ENCODE assay signal across 9 cellular contexts in the genomic region with DNA sequence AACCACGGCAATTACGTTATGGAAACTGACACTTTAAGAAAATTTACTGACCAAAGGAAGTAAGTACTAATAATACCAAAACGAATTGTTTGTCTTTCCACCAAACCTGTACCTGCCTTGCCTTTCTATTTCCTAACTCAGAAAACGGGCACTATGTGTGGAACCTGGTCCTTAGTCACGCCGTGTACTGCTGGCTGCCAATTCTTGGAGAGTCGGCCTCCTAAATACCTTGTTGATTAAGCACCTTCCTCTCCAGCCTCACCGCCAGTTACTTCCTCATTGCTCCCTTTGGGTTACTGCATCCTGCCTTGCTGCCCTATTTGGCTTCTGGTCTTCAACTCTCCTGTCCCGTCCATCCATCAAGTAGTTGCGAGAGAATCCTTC. TPM values are rescaled to one million over a fixed set of nuclear protein-coding genes. Genes with fewer than 3 reads are reported as not detected.
DNase-seq lines count a peak whose midpoint lies in the region; ATAC-seq and TF ChIP-seq lines count a peak whose summit lies in the region.
"Not testable (repeated sequence)": the region's sequence is repeated elsewhere in the genome, so short reads cannot be mapped to it uniquely, and the experiment has no call there.
"Had no signal": no experiment of that assay in that cellular context is flagged by ENCODE, and none has a peak within 500 bp of the region (broad histone marks: within the 10 kb centered on the region; RNA-seq: fewer than 3 reads in every experiment).

No MANE protein-coding gene starts in this region.

- intact Hi-C loops in activated B cell treated with CpG ODN at 0.5 μM for 24 hours (cut with micrococcal nuclease): loop anchor here (1.0 to 2.0 kb wide), 3 partner anchors 9 to 141 kb away; no protein-coding TSS in a partner anchor
- intact Hi-C loops in body of pancreas (cut with DNase I); heart left ventricle (cut with DNase I): not testable (repeated sequence)

- H3K27ac Mint-ChIP-seq in activated B cell treated with CpG ODN at 0.5 μM for 24 hours: peak overlapping the region; percentile 92
- peak overlapping the region; percentile 87 to 98 for H3K27ac Mint-ChIP-seq in natural killer cell treated with Interleukin-12 subunit alpha and Interleukin-12 subunit beta and Interleukin-15 and Interleukin-18, amount 100 ng/mL, for 72 hours

- H3K4me3 Mint-ChIP-seq in activated B cell treated with CpG ODN at 0.5 μM for 24 hours: peak overlapping the region; percentile 88
- H3K4me3 Mint-ChIP-seq in natural killer cell treated with Interleukin-12 subunit alpha and Interleukin-12 subunit beta and Interleukin-15 and Interleukin-18, amount 100 ng/mL, for 72 hours: peak overlapping the region; percentile 94

- H3K36me3 ChIP-seq in body of pancreas (replicated peaks in 1 of 2; ENCODE audit: insufficient read depth in 1 of 2, low read depth in 2 of 2); heart left ventricle; tibial nerve: not testable (repeated sequence)

- H3K27me3 ChIP-seq in body of pancreas, heart left ventricle, tibial nerve: not testable (repeated sequence)

- peak overlapping the region in 2 of 4 donors; percentile 24 to 62 for H3K27ac ChIP-seq in body of pancreas
- peak overlapping the region in 5 of 12 donors; percentile 15 to 83 (median 53) for H3K27ac ChIP-seq in heart left ventricle
- peak overlapping the region in 3 of 4 donors; percentile 74 to 79 (median 75) for H3K27ac ChIP-seq in tibial nerve

- peak; percentile 12 for DNase-seq in ELR (ENCODE audit: low read depth)
- DNase-seq in HFF-Myc (ENCODE audit: extremely low read depth, low read depth); activated B cell treated with CpG ODN at 0.5 μM for 24 hours; heart left ventricle; natural killer cell treated with Interleukin-12 subunit alpha and Interleukin-12 subunit beta and Interleukin-15 and Interleukin-18, amount 100 ng/mL, for 72 hours (ENCODE audit: low spot score); tibial nerve (ENCODE audit: low spot score in 2 of 2): not testable (repeated sequence)
- DNase-seq in NB4 (ENCODE audit: low read depth): peak; percentile 62
- peak in 1 of 4 donors; percentile 23 for DNase-seq in body of pancreas

- H3K27me3 Mint-ChIP-seq in activated B cell treated with CpG ODN at 0.5 μM for 24 hours; natural killer cell treated with Interleukin-12 subunit alpha and Interleukin-12 subunit beta and Interleukin-15 and Interleukin-18, amount 100 ng/mL, for 72 hours: not testable (repeated sequence)

- ATAC-seq in activated B cell treated with CpG ODN at 0.5 μM for 24 hours (ENCODE audit: low read depth) (peak; percentile 38), body of pancreas (peak; percentile 40), heart left ventricle (peak; percentile 20 to 48 (median 33))
- ATAC-seq in natural killer cell treated with Interleukin-12 subunit alpha and Interleukin-12 subunit beta and Interleukin-15 and Interleukin-18, amount 100 ng/mL, for 72 hours: peak; percentile 50 to 69

- TF ChIP-seq POLR2A in NB4 (IDR thresholded peaks at IDR 0.05; ENCODE audit: extremely low read depth, insufficient read length); body of pancreas (IDR thresholded peaks at IDR 0.05); heart left ventricle (IDR thresholded peaks at IDR 0.05); tibial nerve (IDR thresholded peaks at IDR 0.05): not testable (repeated sequence)

- H3K4me1 ChIP-seq in body of pancreas: peaks cover 12% of the 10 kb centered on the region
- peaks cover 0 to 42% (median 0%) of the 10 kb centered on the region in 12 donors for H3K4me1 ChIP-seq in heart left ventricle
- peaks cover 0 to 11% (median 0%) of the 10 kb centered on the region in 4 donors for H3K4me1 ChIP-seq in tibial nerve

- CTCF ChIA-PET in activated B cell treated with CpG ODN at 0.5 μM for 24 hours (lab: Charles Lee): interaction anchor here (1.5 kb wide), 1 partner anchor 200 kb away, joined by 7 read pairs; no protein-coding TSS in a partner anchor

- POLR2A ChIA-PET in activated B cell treated with CpG ODN at 0.5 μM for 24 hours (lab: Charles Lee): interaction anchor here (1.5 to 1.8 kb wide), 3 partner anchors 10 to 209 kb away, joined by 5 to 15 read pairs (median 6); partner anchors contain the start of gene DUSP12

- H3K4me1 Mint-ChIP-seq in activated B cell treated with CpG ODN at 0.5 μM for 24 hours: peaks cover 48% of the 10 kb centered on the region
- H3K4me1 Mint-ChIP-seq in natural killer cell treated with Interleukin-12 subunit alpha and Interleukin-12 subunit beta and Interleukin-15 and Interleukin-18, amount 100 ng/mL, for 72 hours (ENCODE audit: low read depth in 2 of 2): peaks cover 63 to 74% of the 10 kb centered on the region in 2 donors

- H3K9me3 Mint-ChIP-seq in activated B cell treated with CpG ODN at 0.5 μM for 24 hours; natural killer cell treated with Interleukin-12 subunit alpha and Interleukin-12 subunit beta and Interleukin-15 and Interleukin-18, amount 100 ng/mL, for 72 hours: not testable (repeated sequence)

- TF ChIP-seq EP300 in tibial nerve (IDR thresholded peaks at IDR 0.05): not testable (repeated sequence)

- peak overlapping the region; percentile 55; the same call in 1 of the 2 replicates for H3K4me3 ChIP-seq in HFF-Myc (replicated peaks; ENCODE audit: low read depth, low read length)
- peak overlapping the region; percentile 81 for H3K4me3 ChIP-seq in NB4 (ENCODE audit: low read depth, low read length)
- H3K4me3 ChIP-seq in body of pancreas: not testable (repeated sequence)
- H3K4me3 ChIP-seq in heart left ventricle: peak overlapping the region in 9 of 12 donors; percentile 46 to 68 (median 57)
- H3K4me3 ChIP-seq in tibial nerve: peak overlapping the region in 3 of 4 donors; percentile 28 to 64 (median 49)

- not testable (repeated sequence) for TF ChIP-seq CTCF in HFF-Myc (IDR thresholded peaks at IDR 0.05; ENCODE audit: low read depth, low read length, missing control alignments); NB4 (IDR thresholded peaks at IDR 0.05; ENCODE audit: low read depth, low read length); activated B cell treated with CpG ODN at 0.5 μM for 24 hours (IDR thresholded peaks at IDR 0.05); body of pancreas (IDR thresholded peaks at IDR 0.05); heart left ventricle (IDR thresholded peaks at IDR 0.05); tibial nerve (IDR thresholded peaks at IDR 0.05)

- not testable (repeated sequence) for H3K9me3 ChIP-seq in body of pancreas, heart left ventricle, tibial nerve

- H3K36me3 Mint-ChIP-seq in activated B cell treated with CpG ODN at 0.5 μM for 24 hours (ENCODE audit: low read depth); natural killer cell treated with Interleukin-12 subunit alpha and Interleukin-12 subunit beta and Interleukin-15 and Interleukin-18, amount 100 ng/mL, for 72 hours: not testable (repeated sequence)

- WGBS in body of pancreas, 2 donors: 23 to 34% methylated on average over 10 of the region's 10 CpGs
- 39 to 47% (median 41%) methylated on average over 10 of the region's 10 CpGs for WGBS in heart left ventricle, 4 donors
- WGBS in tibial nerve, 2 donors: 46 to 57% methylated on average over 10 of the region's 10 CpGs

RNA-seq across cellular contexts. Expression of gene FCGR3A, which starts 9.1 kb away (rescaled TPM):
- 0.24 and 0.47 TPM in 2 replicates for total RNA-seq in activated B cell treated with CpG ODN at 0.5 μM for 24 hours
- 1 to 10 TPM in 1 of 2 donors, not detected in 1; 5.2 TPM for total RNA-seq in body of pancreas
- 100 to 1,000 TPM in 1 of 9 donors, 10 to 100 TPM in 3, 1 to 10 TPM in 5; 1.8 to 204 (median 9.2) TPM for total RNA-seq in heart left ventricle
- 1 to 10 TPM; 3.2 to 9.9 TPM for polyA plus RNA-seq in heart left ventricle
- 100 to 1,000 TPM in 1 of 2 donors, 10 to 100 TPM in 1; 34.5 to 150 TPM for total RNA-seq in natural killer cell treated with Interleukin-12 subunit alpha and Interleukin-12 subunit beta and Interleukin-15 and Interleukin-18, amount 100 ng/mL, for 72 hours
- total RNA-seq in tibial nerve: 10 to 100 TPM in 3 of 4 donors, 1 to 10 TPM in 1; 9.4 to 31.2 (median 22.1) TPM
- total RNA-seq: dermis blood vessel endothelial cell had no signal

RNA-seq across cellular contexts. Expression of gene HSPA6, which starts 16.2 kb away (rescaled TPM):
- total RNA-seq in activated B cell treated with CpG ODN at 0.5 μM for 24 hours (4.0 and 4.5 TPM in 2 replicates), body of pancreas (1 to 10 TPM in 1 of 2 donors, under 1 TPM in 1; 0.66 to 1.6 TPM), heart left ventricle (1 to 10 TPM in 3 of 9 donors, under 1 TPM in 6; 0.27 to 5.9 (median 0.93) TPM), tibial nerve (1 to 10 TPM; 2.5 to 8.1 (median 5.4) TPM)
- polyA plus RNA-seq in heart left ventricle: 1 to 10 TPM in 1 of 2 donors, under 1 TPM in 1; 0.65 to 1.3 TPM
- 1 to 10 TPM; 3.3 to 5.9 TPM for total RNA-seq in natural killer cell treated with Interleukin-12 subunit alpha and Interleukin-12 subunit beta and Interleukin-15 and Interleukin-18, amount 100 ng/mL, for 72 hours

RNA-seq across cellular contexts. Expression of gene FCGR2A, which starts 35.3 kb away (rescaled TPM):
- 6.2 and 8.6 TPM in 2 replicates for total RNA-seq in activated B cell treated with CpG ODN at 0.5 μM for 24 hours
- 10 to 100 TPM; 30.0 to 51.6 TPM for total RNA-seq in body of pancreas
- 100 to 1,000 TPM in 1 of 9 donors, 10 to 100 TPM in 7, 1 to 10 TPM in 1; 9.7 to 131 (median 11.7) TPM for total RNA-seq in heart left ventricle
- 10 to 100 TPM in 1 of 2 donors, 1 to 10 TPM in 1; 5.2 to 11.4 TPM for polyA plus RNA-seq in heart left ventricle
- total RNA-seq in natural killer cell treated with Interleukin-12 subunit alpha and Interleukin-12 subunit beta and Interleukin-15 and Interleukin-18, amount 100 ng/mL, for 72 hours: 1 to 10 TPM in 1 of 2 donors, under 1 TPM in 1; 0.86 to 1.5 TPM
- 10 to 100 TPM; 33.3 to 76.8 (median 52.1) TPM for total RNA-seq in tibial nerve
